Comparison of ENCODE assay signal across 10 cellular contexts in genomic region chr19:55454787-55455243, GRCh38. TPM values are rescaled to one million over a fixed set of nuclear protein-coding genes. Genes with fewer than 3 reads are reported as not detected.
DNase-seq lines count a peak whose midpoint lies in the region; ATAC-seq and TF ChIP-seq lines count a peak whose summit lies in the region.
"Had no signal": no experiment of that assay in that cellular context is flagged by ENCODE, and none has a peak within 500 bp of the region (broad histone marks: within the 10 kb centered on the region; RNA-seq: fewer than 3 reads in every experiment).

No MANE protein-coding gene starts in this region.

- peaks cover 7 to 10% (median 8%) of the 10 kb centered on the region in 3 donors for H3K27me3 Mint-ChIP-seq in immature natural killer cell (ENCODE audit: low read depth in 3 of 3)

- DNase-seq in AG08395 (ENCODE audit: low spot score): peak; percentile 68
- peak; percentile 78 for DNase-seq in GM20000 (ENCODE audit: low spot score)
- DNase-seq in Peyer's patch: no peak
- DNase-seq in adipocyte (ENCODE audit: low read depth): peak; percentile 59
- peak in 2 of 3 donors; percentile 25 to 35 for DNase-seq in immature natural killer cell
- DNase-seq in stimulated activated naive CD4-positive, alpha-beta T cell treated with Interleukin-2 at 50 U/mL for 16 hours (lab: John Stamatoyannopoulos, UW): peak; percentile 5
- no peak for DNase-seq in middle frontal gyrus (ENCODE audit: extremely low spot score, low spot score)

- peaks cover 0 to 21% of the 10 kb centered on the region in 2 donors for H3K27me3 ChIP-seq in Peyer's patch
- peaks cover 6% of the 10 kb centered on the region for H3K27me3 ChIP-seq in adipocyte (replicated peaks; ENCODE audit: control insufficient read depth, insufficient read depth, low read length)

- H3K27ac Mint-ChIP-seq in immature natural killer cell: no peak overlapping the region

- peaks cover 0 to 10% (median 6%) of the 10 kb centered on the region in 3 donors for H3K36me3 Mint-ChIP-seq in immature natural killer cell

- TF ChIP-seq POLR2A in Peyer's patch (IDR thresholded peaks at IDR 0.05): no peak
- TF ChIP-seq POLR2A in GM18505 (IDR thresholded peaks at IDR 0.05; ENCODE audit: borderline replicate concordance, extremely low read depth, insufficient read depth, insufficient read length): no peak

- H3K9ac ChIP-seq in adipocyte (ENCODE audit: low read length): no peak overlapping the region

- H3K4me1 ChIP-seq in Peyer's patch: peaks cover 0 to 31% (median 9%) of the 10 kb centered on the region in 4 donors
- peaks cover 4% of the 10 kb centered on the region for H3K4me1 ChIP-seq in adipocyte (ENCODE audit: control insufficient read depth, insufficient read depth, low read length)

- H3K4me3 Mint-ChIP-seq in immature natural killer cell: no peak overlapping the region

- H3K27ac ChIP-seq in Peyer's patch: no peak overlapping the region
- H3K27ac ChIP-seq: epithelial cell of prostate had no signal

- TF ChIP-seq CTCF in GM20000 (IDR thresholded peaks at IDR 0.05; ENCODE audit: extremely low read depth, missing control alignments): peak; percentile 51
- TF ChIP-seq CTCF in Peyer's patch (IDR thresholded peaks at IDR 0.05): peak in 4 of 6 experiments; percentile 42 to 53 (median 50)

- H3K4me1 Mint-ChIP-seq in immature natural killer cell: peaks cover 7 to 14% of the 10 kb centered on the region in 2 donors

- H3K36me3 ChIP-seq in Peyer's patch: peaks cover 0 to 17% (median 0%) of the 10 kb centered on the region in 3 donors
- peaks cover 4% of the 10 kb centered on the region for H3K36me3 ChIP-seq in adipocyte (ENCODE audit: control insufficient read depth, insufficient read depth, low read length, severe bottlenecking)

- H3K9me3 Mint-ChIP-seq in immature natural killer cell: no peaks in the 10 kb centered on the region

- H3K4me3 ChIP-seq in Peyer's patch (no peak overlapping the region), adipocyte (ENCODE audit: low read length) (no peak overlapping the region)

- H3K9me3 ChIP-seq in Peyer's patch (no peaks in the 10 kb centered on the region), adipocyte (ENCODE audit: control insufficient read depth, low read length) (no peaks in the 10 kb centered on the region)

- ATAC-seq in GM18505 (IDR thresholded peaks at IDR 0.05; ENCODE audit: unreplicated experiment): no peak

RNA-seq across cellular contexts. Expression of gene ISOC2, which starts 6.6 kb away (rescaled TPM):
- total RNA-seq in Peyer's patch: 100 to 1,000 TPM in 1 of 4 donors, 10 to 100 TPM in 3; 28.1 to 102 (median 60.0) TPM
- polyA plus RNA-seq in immature natural killer cell: 10 to 100 TPM; 30.4 to 46.0 (median 34.2) TPM

RNA-seq across cellular contexts. Expression of gene C19orf85, which starts 9.7 kb away (rescaled TPM):
- total RNA-seq in Peyer's patch: not detected
- not detected for polyA plus RNA-seq in immature natural killer cell
- total RNA-seq: subcutaneous adipose tissue had no signal

RNA-seq across cellular contexts. Expression of gene SHISA7, which starts 11.7 kb away (rescaled TPM):
- total RNA-seq in Peyer's patch: not detected
- polyA plus RNA-seq in immature natural killer cell: not detected

RNA-seq across cellular contexts. Expression of gene ZNF628, which starts 21.6 kb away (rescaled TPM):
- total RNA-seq in Peyer's patch: 10 to 100 TPM; 10.1 to 47.0 (median 15.5) TPM
- polyA plus RNA-seq in immature natural killer cell: under 1 TPM; 0.14 to 0.72 (median 0.21) TPM

RNA-seq across cellular contexts. Expression of gene NAT14, which starts 30.2 kb away (rescaled TPM):
- 1 to 10 TPM; 1.4 to 7.4 (median 3.0) TPM for total RNA-seq in Peyer's patch
- polyA plus RNA-seq in immature natural killer cell: 1 to 10 TPM in 2 of 3 donors, not detected in 1; 2.7 to 4.8 TPM

Comparison
In these comparisons a context has a peak if more than half of its experiments do, and no peak if none do; other contexts are left out.
1. DNase-seq: peak in AG08395 (single experiment), GM20000 (single experiment), adipocyte (single experiment), immature natural killer cell (2 of 3) and stimulated activated naive CD4-positive, alpha-beta T cell treated with Interleukin-2 at 50 U/mL for 16 hours (single experiment); none in Peyer's patch (0 of 3) and middle frontal gyrus (single experiment).